ENCODE assay signal across 15 cellular contexts in the genomic region with DNA sequence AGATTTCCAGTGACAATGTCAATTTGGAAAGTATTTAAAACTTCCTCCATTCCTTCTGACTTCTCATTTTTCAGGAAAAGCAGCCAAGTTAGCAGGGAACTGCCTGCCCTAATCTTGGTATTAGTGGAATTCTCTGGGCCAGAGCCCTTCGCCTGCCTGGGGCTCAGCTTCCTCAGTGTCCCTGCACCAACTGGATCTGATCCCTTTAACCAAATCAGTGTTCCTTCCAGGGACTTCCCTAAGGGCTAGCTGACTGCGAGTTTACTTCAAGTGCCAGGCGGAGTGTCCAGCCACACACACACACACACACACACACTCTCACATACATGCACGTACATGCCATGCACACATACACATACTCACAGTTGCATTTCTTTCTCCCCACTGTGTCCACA. TPM values are rescaled to one million over a fixed set of nuclear protein-coding genes. Genes with fewer than 3 reads are reported as not detected.
DNase-seq lines count a peak whose midpoint lies in the region; ATAC-seq and TF ChIP-seq lines count a peak whose summit lies in the region.
"Had no signal": no experiment of that assay in that cellular context is flagged by ENCODE, and none has a peak within 500 bp of the region (broad histone marks: within the 10 kb centered on the region; RNA-seq: fewer than 3 reads in every experiment).

No MANE protein-coding gene starts in this region.

- CTCF ChIA-PET in PC-3 (lab: Charles Lee): no interaction called here

- peaks cover 2% of the 10 kb centered on the region for H3K36me3 Mint-ChIP-seq in chondrocyte (ENCODE audit: low read depth)

- H3K9me3 ChIP-seq in prostate gland: no peaks in the 10 kb centered on the region
- no peaks in the 10 kb centered on the region for H3K9me3 ChIP-seq in PC-3 (ENCODE audit: low read length)

- H3K27me3 Mint-ChIP-seq in chondrocyte (ENCODE audit: low read depth): no peaks in the 10 kb centered on the region
- H3K27me3 Mint-ChIP-seq: activated naive CD4-positive, alpha-beta T cell treated with anti-CD3 and anti-CD28 coated beads, Interleukin-2, amount 50 U/mL, for 24 hours had no signal

- no peak for DNase-seq in chondrocyte (ENCODE audit: low spot score)
- DNase-seq in left colon: no peak
- no peak for DNase-seq in prostate gland (ENCODE audit: low spot score)
- no peak for DNase-seq in PC-3
- DNase-seq in NOMO-1 treated with dmso at 0.1 percent for 144 hours (lab: John Stamatoyannopoulos, UW; ENCODE audit: unreplicated experiment): no peak
- DNase-seq: DMS53, HCEC 1CT, hippocampal formation, NCI-H1105 treated with DMSO at 0.1 percent for 48 hours had no signal

- H3K36me3 ChIP-seq in prostate gland (no peaks in the 10 kb centered on the region), PC-3 (ENCODE audit: low read depth, low read length) (peaks cover 6% of the 10 kb centered on the region; the same call in 1 of the 2 replicates)

- peaks cover 2% of the 10 kb centered on the region for H3K9me3 Mint-ChIP-seq in chondrocyte (ENCODE audit: low read depth)
- H3K9me3 Mint-ChIP-seq: activated naive CD4-positive, alpha-beta T cell treated with anti-CD3 and anti-CD28 coated beads, Interleukin-2, amount 50 U/mL, for 24 hours had no signal

- TF ChIP-seq POLR2A in prostate gland (IDR thresholded peaks at IDR 0.05): no peak

- H3K4me3 Mint-ChIP-seq in chondrocyte (ENCODE audit: unreplicated experiment): peak overlapping the region; percentile 31
- H3K4me3 Mint-ChIP-seq: activated naive CD4-positive, alpha-beta T cell treated with anti-CD3 and anti-CD28 coated beads, Interleukin-2, amount 50 U/mL, for 24 hours had no signal

- H3K27ac ChIP-seq in C4-2B (peak overlapping the region; percentile 85), prostate gland (peak overlapping the region; percentile 40 to 48), PC-3 (ENCODE audit: low read length) (no peak overlapping the region)
- H3K27ac ChIP-seq: RWPE1, skin epidermis had no signal

- H3K4me2 ChIP-seq in PC-3 (ENCODE audit: low read length): no peak overlapping the region

- no peaks in the 10 kb centered on the region for H3K9me2 ChIP-seq in PC-3 (replicated peaks; ENCODE audit: low read length)

- H3K27me3 ChIP-seq in prostate gland (replicated peaks; ENCODE audit: insufficient read depth) (no peaks in the 10 kb centered on the region), PC-3 (ENCODE audit: low read length) (no peaks in the 10 kb centered on the region)

- no peaks in the 10 kb centered on the region for H3F3A ChIP-seq in PC-3 (ENCODE audit: low read length, unreplicated experiment)

- peaks cover 6% of the 10 kb centered on the region; the same call in 1 of the 2 replicates for H4K20me1 ChIP-seq in PC-3 (ENCODE audit: low read length)

- TF ChIP-seq CTCF in C4-2B (conservative IDR thresholded peaks at IDR 0.05) (no peak), chondrocyte (IDR thresholded peaks at IDR 0.05) (no peak), prostate gland (IDR thresholded peaks at IDR 0.05) (no peak), PC-3 (conservative IDR thresholded peaks at IDR 0.05; ENCODE audit: low read depth, low read length) (no peak)

- no peak overlapping the region for H2AFZ ChIP-seq in PC-3 (ENCODE audit: low read length)

- peaks cover 9% of the 10 kb centered on the region for H3K4me1 ChIP-seq in prostate gland (replicated peaks)
- peaks cover 11% of the 10 kb centered on the region for H3K4me1 ChIP-seq in PC-3 (ENCODE audit: insufficient read depth, low read length)

- H3K4me3 ChIP-seq in prostate gland (no peak overlapping the region), PC-3 (ENCODE audit: low read length) (no peak overlapping the region)
- H3K4me3 ChIP-seq: skin epidermis had no signal

- peaks cover 26% of the 10 kb centered on the region for H3K79me2 ChIP-seq in PC-3 (ENCODE audit: low read length)

- ATAC-seq in left colon (peak; percentile 22), GM21447 (IDR thresholded peaks at IDR 0.05; ENCODE audit: unreplicated experiment) (no peak), HG03025 (IDR thresholded peaks at IDR 0.05; ENCODE audit: low FRiP score, unreplicated experiment) (no peak), PC-3 (no peak)

- BruUV-seq in PC-3 (replicated peaks; lab: Mats Ljungman, UMichigan): no TSS peak

- H3K27ac Mint-ChIP-seq in chondrocyte (ENCODE audit: unreplicated experiment): peak overlapping the region; percentile 79
- H3K27ac Mint-ChIP-seq: activated naive CD4-positive, alpha-beta T cell treated with anti-CD3 and anti-CD28 coated beads, Interleukin-2, amount 50 U/mL, for 24 hours had no signal

- WGBS in prostate gland: 5% methylated on average over 4 of the region's 4 CpGs

- POLR2A ChIA-PET in PC-3 (lab: Charles Lee; ENCODE audit: unreplicated experiment): no interaction called here

- intact Hi-C loops in left colon (cut with DNase I, micrococcal nuclease): no loop called here
- intact Hi-C loops in prostate gland (cut with DNase I): no loop called here
- intact Hi-C loops in PC-3 (cut with micrococcal nuclease): no loop called here

- peaks cover 39% of the 10 kb centered on the region for H3K4me1 Mint-ChIP-seq in chondrocyte (ENCODE audit: low read depth)

- no peak overlapping the region for H3K9ac ChIP-seq in PC-3 (ENCODE audit: low read length)

RNA-seq across cellular contexts. Expression of gene RAB20, which starts 20.0 kb away (rescaled TPM):
- 3.6 to 7.8 TPM (median 6.3 TPM) in 3 replicates for total RNA-seq in chondrocyte
- total RNA-seq in left colon: 10 to 100 TPM; 37.1 to 53.5 TPM
- 10 to 100 TPM; 24.0 to 42.1 TPM for total RNA-seq in prostate gland
- total RNA-seq in PC-3 (2014; rRNA removed): 22.9 and 27.9 TPM in 2 replicates
